Comparison of ENCODE assay signal across 8 cellular contexts in the genomic region with DNA sequence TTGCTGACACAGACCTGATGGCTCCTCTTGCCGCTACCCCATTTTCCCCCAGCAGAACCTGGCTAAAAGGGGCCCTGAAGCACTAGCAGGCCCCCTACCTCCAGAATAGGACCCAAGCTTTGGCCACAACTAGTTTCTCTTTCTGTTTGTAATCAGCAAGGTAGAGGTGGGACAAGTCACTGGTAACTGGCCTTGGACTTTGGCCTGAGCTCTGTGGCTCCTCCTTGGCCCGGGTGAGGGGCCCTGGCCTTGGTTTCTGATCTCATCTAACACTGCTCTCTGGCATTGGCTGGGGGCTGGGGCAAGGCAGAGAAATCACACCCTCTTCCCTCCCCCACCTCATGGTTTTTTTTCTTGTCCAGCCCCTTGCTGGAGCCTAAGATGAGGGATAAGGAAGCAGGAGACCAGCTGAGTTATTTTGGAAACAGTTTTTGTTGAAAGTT. TPM values are rescaled to one million over a fixed set of nuclear protein-coding genes. Genes with fewer than 3 reads are reported as not detected.
DNase-seq lines count a peak whose midpoint lies in the region; ATAC-seq, FAIRE-seq and TF ChIP-seq lines count a peak whose summit lies in the region.

No MANE protein-coding gene starts in this region.

- no peak overlapping the region for H2AFZ ChIP-seq in keratinocyte (ENCODE audit: control insufficient read depth, low read length)

- peaks cover 16% of the 10 kb centered on the region for H3K9me3 Mint-ChIP-seq in T-helper 2 cell treated with Interferon-gamma antibody and Interleukin-4, amounts not matched to agents 5 μg/mL and 100 μg/mL, for 36 hours
- peaks cover 7% of the 10 kb centered on the region for H3K9me3 Mint-ChIP-seq in activated CD8-positive, alpha-beta T cell treated with anti-CD3 and anti-CD28 coated beads for 36 hours

- H3K4me2 ChIP-seq in keratinocyte (ENCODE audit: control insufficient read depth, extremely low read depth, insufficient read depth, low read depth, low read length): peak overlapping the region; percentile 84

- POLR2A ChIA-PET in activated CD8-positive, alpha-beta T cell treated with anti-CD3 and anti-CD28 coated beads for 36 hours (lab: Charles Lee): interaction anchor here (1.4 to 10.7 kb wide), 7 partner anchors 12 to 185 kb away, joined by 3 to 232 read pairs (median 8); partner anchors contain the start of gene SLC1A5

- dilution Hi-C loops in keratinocyte (cut with MboI; ENCODE audit: extremely low pct_ligation_motif_present, low sequenced_read_pairs): no loop called here

- ATAC-seq in activated CD8-positive, alpha-beta T cell treated with anti-CD3 and anti-CD28 coated beads for 36 hours: no peak
- ATAC-seq in HG03280 (IDR thresholded peaks at IDR 0.05; ENCODE audit: unreplicated experiment): no peak

- H3K9me1 ChIP-seq in keratinocyte (ENCODE audit: control insufficient read depth, extremely low read depth, insufficient read depth, low read length): no peaks in the 10 kb centered on the region

- TF ChIP-seq CTCF in activated CD8-positive, alpha-beta T cell treated with anti-CD3 and anti-CD28 coated beads for 36 hours (IDR thresholded peaks at IDR 0.05): no peak
- no peak for TF ChIP-seq CTCF in keratinocyte (optimal IDR thresholded peaks at IDR 0.05 in 1 of 3, IDR thresholded peaks at IDR 0.05 in 1 of 3, conservative IDR thresholded peaks at IDR 0.05 in 1 of 3; ENCODE audit: extremely low read depth in 1 of 3, insufficient read depth in 2 of 3, low read length in 3 of 3)

- H3K27ac ChIP-seq in keratinocyte (ENCODE audit: control insufficient read depth, insufficient read depth, low read length): peak overlapping the region; percentile 15
- H3K27ac ChIP-seq in substantia nigra (ENCODE audit: low read depth, low read length, poor library complexity, severe bottlenecking): peak overlapping the region; percentile 100

- peaks cover 54% of the 10 kb centered on the region for H3K36me3 Mint-ChIP-seq in T-helper 2 cell treated with Interferon-gamma antibody and Interleukin-4, amounts not matched to agents 5 μg/mL and 100 μg/mL, for 36 hours (ENCODE audit: low read depth)
- peaks cover 52% of the 10 kb centered on the region for H3K36me3 Mint-ChIP-seq in activated CD8-positive, alpha-beta T cell treated with anti-CD3 and anti-CD28 coated beads for 36 hours (ENCODE audit: low read depth)

- H3K9ac ChIP-seq in keratinocyte (ENCODE audit: control insufficient read depth, extremely low read depth, insufficient read depth, low read length): peak overlapping the region; percentile 100

- H3K36me3 ChIP-seq in keratinocyte (ENCODE audit: control insufficient read depth in 2 of 2, extremely low read depth in 1 of 2, insufficient read depth in 2 of 2, low read length in 2 of 2): peaks cover 27 to 39% of the 10 kb centered on the region in 2 experiments

- no peaks in the 10 kb centered on the region for H3K27me3 ChIP-seq in keratinocyte (ENCODE audit: control insufficient read depth, extremely low read depth, insufficient read depth, low read length)

- no peaks in the 10 kb centered on the region for H3K9me3 ChIP-seq in keratinocyte (ENCODE audit: control insufficient read depth, low read depth, low read length)

- H3K27me3 Mint-ChIP-seq in T-helper 2 cell treated with Interferon-gamma antibody and Interleukin-4, amounts not matched to agents 5 μg/mL and 100 μg/mL, for 36 hours (ENCODE audit: low read depth): peaks cover 7% of the 10 kb centered on the region
- no peaks in the 10 kb centered on the region for H3K27me3 Mint-ChIP-seq in activated CD8-positive, alpha-beta T cell treated with anti-CD3 and anti-CD28 coated beads for 36 hours

- intact Hi-C loops in activated CD8-positive, alpha-beta T cell treated with anti-CD3 and anti-CD28 coated beads for 36 hours (cut with micrococcal nuclease): no loop called here

- peak overlapping the region; percentile 100 for H3K27ac Mint-ChIP-seq in T-helper 2 cell treated with Interferon-gamma antibody and Interleukin-4, amounts not matched to agents 5 μg/mL and 100 μg/mL, for 36 hours
- H3K27ac Mint-ChIP-seq in activated CD8-positive, alpha-beta T cell treated with anti-CD3 and anti-CD28 coated beads for 36 hours: peak overlapping the region; percentile 100

- peaks cover 30% of the 10 kb centered on the region for H3K4me1 Mint-ChIP-seq in T-helper 2 cell treated with Interferon-gamma antibody and Interleukin-4, amounts not matched to agents 5 μg/mL and 100 μg/mL, for 36 hours (ENCODE audit: low read depth)
- H3K4me1 Mint-ChIP-seq in activated CD8-positive, alpha-beta T cell treated with anti-CD3 and anti-CD28 coated beads for 36 hours (ENCODE audit: low read depth): peaks cover 35% of the 10 kb centered on the region

- no peak for DNase-seq in T-helper 2 cell treated with Interferon-gamma antibody and Interleukin-4, amounts not matched to agents 5 μg/mL and 100 μg/mL, for 36 hours (ENCODE audit: low spot score)
- DNase-seq in T-helper 2 cell: no peak
- no peak for DNase-seq in activated CD8-positive, alpha-beta T cell treated with anti-CD3 and anti-CD28 coated beads for 36 hours
- no peak for DNase-seq in keratinocyte (ENCODE audit: low read depth, low spot score)
- no peak for DNase-seq in substantia nigra (lab: John Stamatoyannopoulos, UW)
- DNase-seq in cerebellum (ENCODE audit: low spot score): no peak
- DNase-seq in NCI-H345 (lab: John Stamatoyannopoulos, UW): no peak

- peak overlapping the region; percentile 100 for H3K4me3 Mint-ChIP-seq in T-helper 2 cell treated with Interferon-gamma antibody and Interleukin-4, amounts not matched to agents 5 μg/mL and 100 μg/mL, for 36 hours
- peak overlapping the region; percentile 99 for H3K4me3 Mint-ChIP-seq in activated CD8-positive, alpha-beta T cell treated with anti-CD3 and anti-CD28 coated beads for 36 hours

- peaks cover 64% of the 10 kb centered on the region for H3K79me2 ChIP-seq in keratinocyte (ENCODE audit: control insufficient read depth, insufficient read depth, low read length)

- H3K4me3 ChIP-seq in keratinocyte (ENCODE audit: control insufficient read depth in 2 of 3, extremely low read depth in 1 of 3, insufficient read depth in 2 of 3, low read depth in 1 of 3, low read length in 3 of 3): peak overlapping the region; percentile 98 to 100 (median 99)

- FAIRE-seq in keratinocyte (lab: Jason Lieb, UNC): no peak

- CTCF ChIA-PET in activated CD8-positive, alpha-beta T cell treated with anti-CD3 and anti-CD28 coated beads for 36 hours (lab: Charles Lee): interaction anchor here (0.6 to 4.3 kb wide), 3 partner anchors 9 to 58 kb away, joined by 3 to 56 read pairs (median 34); partner anchors contain the start of gene DACT3

- H3K4me1 ChIP-seq in keratinocyte (ENCODE audit: control insufficient read depth, extremely low read depth, insufficient read depth, low read length): peaks cover 28% of the 10 kb centered on the region

- H4K20me1 ChIP-seq in keratinocyte (ENCODE audit: control insufficient read depth, extremely low read depth, insufficient read depth, low read length): peaks cover 17% of the 10 kb centered on the region

RNA-seq across cellular contexts. Expression of gene CALM3, which starts 2.1 kb away (rescaled TPM):
- total RNA-seq in activated CD8-positive, alpha-beta T cell treated with anti-CD3 and anti-CD28 coated beads for 36 hours: 100 to 1,000 TPM; 565 to 582 TPM
- polyA plus RNA-seq in keratinocyte: 245 to 556 TPM (median 411 TPM) in 3 replicates
- 89.9 TPM for polyA plus RNA-seq in keratinocyte (2011; ENCODE audit: low read depth)
- polyA plus RNA-seq in keratinocyte (2011; cell fraction: cytosol; rRNA removed): 302 and 508 TPM in 2 replicates
- polyA plus RNA-seq in keratinocyte (2011; cell fraction: nucleus; rRNA removed): 219 and 253 TPM in 2 replicates
- polyA plus RNA-seq in keratinocyte (2012; ENCODE audit: low replicate concordance): 83.5 and 391 TPM in 2 replicates
- 162 to 240 TPM (median 238 TPM) in 3 replicates for polyA minus RNA-seq in keratinocyte
- 171 TPM for polyA minus RNA-seq in keratinocyte (2011; cell fraction: cytosol; rRNA and poly(A)+ RNA removed)
- 34.4 and 50.8 TPM in 2 replicates for polyA minus RNA-seq in keratinocyte (2011; cell fraction: nucleus; rRNA and poly(A)+ RNA removed)
- 193 TPM for total RNA-seq in cerebellum

RNA-seq across cellular contexts. Expression of gene PTGIR, which starts 21.7 kb away (rescaled TPM):
- total RNA-seq in activated CD8-positive, alpha-beta T cell treated with anti-CD3 and anti-CD28 coated beads for 36 hours: 10 to 100 TPM; 45.4 to 48.8 TPM
- 0.08 TPM in 1 of 3 replicates, not detected in the others for polyA plus RNA-seq in keratinocyte
- not detected for polyA plus RNA-seq in keratinocyte (2011; ENCODE audit: low read depth)
- polyA plus RNA-seq in keratinocyte (2011; cell fraction: cytosol; rRNA removed): not detected in 2 replicates
- not detected in 2 replicates for polyA plus RNA-seq in keratinocyte (2011; cell fraction: nucleus; rRNA removed)
- not detected in 2 replicates for polyA plus RNA-seq in keratinocyte (2012; ENCODE audit: low replicate concordance)
- polyA minus RNA-seq in keratinocyte: not detected in 3 replicates
- not detected for polyA minus RNA-seq in keratinocyte (2011; cell fraction: cytosol; rRNA and poly(A)+ RNA removed)
- polyA minus RNA-seq in keratinocyte (2011; cell fraction: nucleus; rRNA and poly(A)+ RNA removed): not detected in 2 replicates
- total RNA-seq in cerebellum: not detected

RNA-seq across cellular contexts. Expression of gene GNG8, which starts 32.8 kb away (rescaled TPM):
- total RNA-seq in activated CD8-positive, alpha-beta T cell treated with anti-CD3 and anti-CD28 coated beads for 36 hours: 10 to 100 TPM; 33.0 to 45.4 TPM
- not detected in 3 replicates for polyA plus RNA-seq in keratinocyte
- polyA plus RNA-seq in keratinocyte (2011; ENCODE audit: low read depth): not detected
- not detected in 2 replicates for polyA plus RNA-seq in keratinocyte (2011; cell fraction: cytosol; rRNA removed)
- not detected in 2 replicates for polyA plus RNA-seq in keratinocyte (2011; cell fraction: nucleus; rRNA removed)
- polyA plus RNA-seq in keratinocyte (2012; ENCODE audit: low replicate concordance): not detected in 2 replicates
- polyA minus RNA-seq in keratinocyte: not detected in 3 replicates
- polyA minus RNA-seq in keratinocyte (2011; cell fraction: cytosol; rRNA and poly(A)+ RNA removed): not detected
- polyA minus RNA-seq in keratinocyte (2011; cell fraction: nucleus; rRNA and poly(A)+ RNA removed): not detected in 2 replicates
- not detected for total RNA-seq in cerebellum

RNA-seq across cellular contexts. Expression of gene DACT3, which starts 57.8 kb away (rescaled TPM):
- total RNA-seq in activated CD8-positive, alpha-beta T cell treated with anti-CD3 and anti-CD28 coated beads for 36 hours: 1 to 10 TPM; 5.8 to 6.1 TPM
- 0.03 to 0.14 TPM (median 0.04 TPM) in 3 replicates for polyA plus RNA-seq in keratinocyte
- polyA plus RNA-seq in keratinocyte (2011; ENCODE audit: low read depth): not detected
- 0.09 and 0.11 TPM in 2 replicates for polyA plus RNA-seq in keratinocyte (2011; cell fraction: cytosol; rRNA removed)
- 0.11 and 0.28 TPM in 2 replicates for polyA plus RNA-seq in keratinocyte (2011; cell fraction: nucleus; rRNA removed)
- 0.06 and 0.11 TPM in 2 replicates for polyA plus RNA-seq in keratinocyte (2012; ENCODE audit: low replicate concordance)
- 0.06 TPM in 1 of 3 replicates, not detected in the others for polyA minus RNA-seq in keratinocyte
- not detected for polyA minus RNA-seq in keratinocyte (2011; cell fraction: cytosol; rRNA and poly(A)+ RNA removed)
- not detected in 2 replicates for polyA minus RNA-seq in keratinocyte (2011; cell fraction: nucleus; rRNA and poly(A)+ RNA removed)
- 6.6 TPM for total RNA-seq in cerebellum

Comparison
In these comparisons a context has a peak if more than half of its experiments do, and no peak if none do; other contexts are left out.
1. RNA of gene PTGIR, which starts 21.7 kb away (total RNA-seq): 45.4 to 48.8 TPM in activated CD8-positive, alpha-beta T cell treated with anti-CD3 and anti-CD28 coated beads for 36 hours; not detected in cerebellum (single experiment); every median in the first group is over 10 times any median in the second.
2. RNA of gene GNG8, which starts 32.8 kb away (total RNA-seq): 33.0 to 45.4 TPM in activated CD8-positive, alpha-beta T cell treated with anti-CD3 and anti-CD28 coated beads for 36 hours; not detected in cerebellum (single experiment); every median in the first group is over 10 times any median in the second.